In the genomic region with DNA sequence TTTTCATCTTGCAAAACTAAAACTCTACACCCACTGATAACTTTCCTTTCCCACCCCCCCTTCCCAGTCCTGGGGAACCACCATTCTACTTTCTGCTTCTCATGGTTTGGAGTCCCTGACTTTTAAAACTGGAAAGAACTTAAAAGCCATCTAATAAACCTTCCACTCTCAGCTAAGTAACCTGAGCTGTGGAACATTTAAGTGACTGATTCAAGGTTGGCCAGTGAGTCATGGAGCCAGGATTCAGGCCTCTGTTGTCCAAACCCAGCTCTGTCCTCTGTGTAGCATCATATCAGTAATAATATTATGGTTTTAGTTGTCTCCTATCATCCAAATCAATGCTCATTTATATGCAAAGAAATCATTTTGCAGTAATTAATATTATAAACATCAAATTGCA, we compare ENCODE assay signal across 19 cellular contexts.
"Had no signal": no experiment of that assay in that cellular context is flagged by ENCODE, and none has a peak within 500 bp of the region (broad histone marks: within the 10 kb centered on the region; RNA-seq: fewer than 3 reads in every experiment).

No MANE protein-coding gene starts in this region.

- DNase-seq: activated CD4-positive, alpha-beta memory T cell treated with anti-CD3 and anti-CD28 coated beads, Interleukin-2, amount 10 ng/mL, durations not matched to agents 7 days and 5 days; activated CD4-positive, alpha-beta T cell treated with anti-CD3 and anti-CD28 coated beads, Interleukin-2, amount 10 ng/mL, durations not matched to agents 24 days and 14 days; activated effector memory CD4-positive, alpha-beta T cell treated with Interleukin-2 at 50 U/mL for 16 hours; activated naive CD4-positive, alpha-beta T cell treated with anti-CD3 and anti-CD28 coated beads for 36 hours; activated T-cell treated with anti-CD3 and anti-CD28 coated beads, Interleukin-2, amount 50 U/mL, for 72 hours; colonic mucosa; dorsolateral prefrontal cortex; effector memory CD8-positive, alpha-beta T cell; kidney; natural killer cell; stimulated activated CD4-positive, alpha-beta T cell treated with anti-CD3 and anti-CD28 coated beads, Interleukin-12 subunit alpha, Interleukin-12 subunit beta, amount 100 ng/mL, for 4 hours; stimulated activated naive CD8-positive, alpha-beta T cell treated with anti-CD3 and anti-CD28 coated beads, Interleukin-15, amount 100 ng/mL, for 72 hours had no signal

- H3K27me3 ChIP-seq: colonic mucosa, esophagus muscularis mucosa, suprapubic skin, tibial nerve had no signal

- H3K4me3 ChIP-seq: colonic mucosa, dorsolateral prefrontal cortex, esophagus muscularis mucosa, lung, prostate gland, suprapubic skin, tibial nerve had no signal

- ATAC-seq: activated CD4-positive, CD25-positive, alpha-beta regulatory T cell treated with anti-CD3 and anti-CD28 coated beads, Interleukin-2, amount 50 U/mL, for 24 hours; activated T-cell treated with anti-CD3 and anti-CD28 coated beads, Interleukin-2, amount 50 U/mL, for 72 hours; effector memory CD8-positive, alpha-beta T cell; natural killer cell; stimulated activated naive CD8-positive, alpha-beta T cell treated with anti-CD3 and anti-CD28 coated beads, Interleukin-15, amount 100 ng/mL, for 72 hours had no signal

- H3K36me3 ChIP-seq: colonic mucosa, esophagus muscularis mucosa, prostate gland, suprapubic skin, tibial nerve had no signal

- H3K9me3 ChIP-seq: colonic mucosa, esophagus muscularis mucosa, prostate gland, suprapubic skin had no signal

- H3K4me1 ChIP-seq: colonic mucosa, esophagus muscularis mucosa, prostate gland, suprapubic skin, tibial nerve had no signal

- H3K27ac ChIP-seq: colonic mucosa, dorsolateral prefrontal cortex, esophagus muscularis mucosa, prostate gland, suprapubic skin, tibial nerve, VCaP had no signal
